ENCODE assay signal across 8 cellular contexts in the genomic region with DNA sequence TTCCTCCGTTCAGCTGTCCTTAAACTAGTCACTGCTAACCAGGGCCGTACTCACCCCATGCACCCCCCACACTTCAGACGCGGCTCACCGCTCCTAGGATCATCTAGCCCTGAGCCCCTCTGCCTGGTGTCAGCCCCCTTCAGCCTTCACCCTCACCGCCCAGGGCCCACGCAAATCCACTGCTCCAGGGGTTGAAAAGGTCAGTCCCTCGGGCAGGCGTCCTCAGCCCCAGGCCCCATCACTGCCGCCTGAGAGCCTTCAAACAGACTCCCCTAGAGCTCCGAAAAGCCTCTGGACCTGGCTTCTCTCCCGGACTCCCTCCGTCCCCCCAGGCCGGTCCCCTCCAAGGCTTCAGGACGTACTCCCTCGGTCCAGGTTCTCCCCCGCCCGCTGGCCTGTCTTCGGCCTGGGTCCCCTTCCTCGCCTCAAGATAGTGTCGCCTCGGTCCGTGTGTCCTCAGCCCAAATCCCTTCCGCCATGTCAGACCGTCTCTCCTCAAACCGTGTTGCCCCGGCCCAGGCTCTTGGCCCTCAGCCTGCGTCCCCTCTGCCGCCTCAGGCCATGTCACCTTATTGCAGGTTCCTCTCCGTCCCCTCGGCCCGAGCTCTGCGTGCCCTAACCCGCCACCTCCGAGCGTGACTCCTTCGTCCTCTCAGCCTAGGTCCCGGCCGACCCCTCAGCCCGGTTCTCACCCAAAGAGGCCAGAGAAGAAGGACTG. TPM values are rescaled to one million over a fixed set of nuclear protein-coding genes. Genes with fewer than 3 reads are reported as not detected.
A peak's percentile ranks its signal among the peaks of the same experiment; 100 is the strongest.
DNase-seq lines count a peak whose midpoint lies in the region; ATAC-seq and TF ChIP-seq lines count a peak whose summit lies in the region.

No MANE protein-coding gene starts in this region.

- no peaks in the 10 kb centered on the region for H3K27me3 Mint-ChIP-seq in T-helper 1 cell treated with Interleukin-12 subunit alpha and Interleukin-12 subunit beta and Interleukin-4 antibody, amounts not matched to agents 30 μg/mL and 1 μg/mL, for 36 hours (ENCODE audit: low read depth)

- no peak for ATAC-seq in left ventricle myocardium superior
- ATAC-seq in gastrocnemius medialis: no peak
- ATAC-seq in GM19463 (IDR thresholded peaks at IDR 0.05; ENCODE audit: unreplicated experiment): no peak

- H3K4me1 ChIP-seq in cardiac muscle cell (ENCODE audit: low read depth) (no peaks in the 10 kb centered on the region), gastrocnemius medialis (peaks cover 51 to 55% of the 10 kb centered on the region in 2 donors)

- H3K4me3 Mint-ChIP-seq in T-helper 1 cell treated with Interleukin-12 subunit alpha and Interleukin-12 subunit beta and Interleukin-4 antibody, amounts not matched to agents 30 μg/mL and 1 μg/mL, for 36 hours: peak overlapping the region; percentile 98

- no peaks in the 10 kb centered on the region for H3K27me3 ChIP-seq in cardiac muscle cell
- no peaks in the 10 kb centered on the region for H3K27me3 ChIP-seq in gastrocnemius medialis

- peak overlapping the region; percentile 73 for H3K4me3 ChIP-seq in cardiac muscle cell
- H3K4me3 ChIP-seq in fibroblast of the aortic adventitia (ENCODE audit: low read depth, low read length): peak overlapping the region; percentile 99
- peak overlapping the region; percentile 83 to 98 (median 95) for H3K4me3 ChIP-seq in gastrocnemius medialis

- TF ChIP-seq CTCF in cardiac muscle cell (IDR thresholded peaks at IDR 0.05; ENCODE audit: low read depth, low read length) (no peak), fibroblast of the aortic adventitia (IDR thresholded peaks at IDR 0.05; ENCODE audit: insufficient read depth, low read length) (no peak), gastrocnemius medialis (IDR thresholded peaks at IDR 0.05 in 4 of 5, conservative IDR thresholded peaks at IDR 0.05 in 1 of 5) (no peak)

- H3K9me3 Mint-ChIP-seq in T-helper 1 cell treated with Interleukin-12 subunit alpha and Interleukin-12 subunit beta and Interleukin-4 antibody, amounts not matched to agents 30 μg/mL and 1 μg/mL, for 36 hours: no peaks in the 10 kb centered on the region

- intact Hi-C loops in left ventricle myocardium superior (cut with micrococcal nuclease): no loop called here
- intact Hi-C loops in gastrocnemius medialis (cut with DNase I; ENCODE audit: low total_unique reads): loop anchor here (2.0 to 10.0 kb wide), 3 partner anchors 184 to 268 kb away; a partner anchor contains a TSS

- no peaks in the 10 kb centered on the region for H3K36me3 ChIP-seq in cardiac muscle cell
- H3K36me3 ChIP-seq in gastrocnemius medialis: no peaks in the 10 kb centered on the region

- in situ Hi-C loops in gastrocnemius medialis (cut with MboI; ENCODE audit: low sequenced_read_pairs in 4 of 4): loop anchor here in 2 of 4 donors (10.0 kb wide), 2 partner anchors 180 to 190 kb away; no protein-coding TSS in a partner anchor

- peak overlapping the region; percentile 97 for H3K27ac Mint-ChIP-seq in T-helper 1 cell treated with Interleukin-12 subunit alpha and Interleukin-12 subunit beta and Interleukin-4 antibody, amounts not matched to agents 30 μg/mL and 1 μg/mL, for 36 hours

- peaks cover 64% of the 10 kb centered on the region for H3K4me1 Mint-ChIP-seq in T-helper 1 cell treated with Interleukin-12 subunit alpha and Interleukin-12 subunit beta and Interleukin-4 antibody, amounts not matched to agents 30 μg/mL and 1 μg/mL, for 36 hours (ENCODE audit: low read depth)

- no peak for DNase-seq in cardiac muscle cell (ENCODE audit: low read depth in 1 of 2, low spot score in 1 of 2)
- DNase-seq in left ventricle myocardium superior: no peak
- DNase-seq in fibroblast of the aortic adventitia (ENCODE audit: low read depth): no peak
- no peak for DNase-seq in gastrocnemius medialis
- no peak for DNase-seq in SHP77 (lab: John Stamatoyannopoulos, UW)
- DNase-seq in NCI-H1105 treated with DMSO at 0.1 percent for 48 hours (lab: John Stamatoyannopoulos, UW): no peak

- peak overlapping the region; percentile 98 for H3K27ac ChIP-seq in cardiac muscle cell
- peak overlapping the region; percentile 96 to 100 (median 99) for H3K27ac ChIP-seq in gastrocnemius medialis

- no peaks in the 10 kb centered on the region for H3K9me3 ChIP-seq in cardiac muscle cell (ENCODE audit: low read depth)
- no peaks in the 10 kb centered on the region for H3K9me3 ChIP-seq in gastrocnemius medialis

- no peak for TF ChIP-seq POLR2A in gastrocnemius medialis (IDR thresholded peaks at IDR 0.05)

- H3K36me3 Mint-ChIP-seq in T-helper 1 cell treated with Interleukin-12 subunit alpha and Interleukin-12 subunit beta and Interleukin-4 antibody, amounts not matched to agents 30 μg/mL and 1 μg/mL, for 36 hours (ENCODE audit: low read depth): peaks cover 12% of the 10 kb centered on the region

RNA-seq across cellular contexts. Expression of a gene that starts 0.6 kb away (rescaled TPM):
- total RNA-seq in cardiac muscle cell (62.5 and 108 TPM in 2 replicates), left ventricle myocardium superior (123 TPM), fibroblast of the aortic adventitia (ENCODE audit: low replicate concordance) (63.4 and 66.0 TPM in 2 replicates), gastrocnemius medialis (100 to 1,000 TPM; 127 to 272 (median 212) TPM)
- polyA plus RNA-seq in cardiac muscle cell: 123 and 173 TPM in 2 replicates

RNA-seq across cellular contexts. Expression of a gene that starts 30.3 kb away (rescaled TPM):
- total RNA-seq in cardiac muscle cell: 10.2 and 10.4 TPM in 2 replicates
- 15.5 and 20.6 TPM in 2 replicates for polyA plus RNA-seq in cardiac muscle cell
- 12.3 TPM for total RNA-seq in left ventricle myocardium superior
- 2.5 and 2.9 TPM in 2 replicates for total RNA-seq in fibroblast of the aortic adventitia (ENCODE audit: low replicate concordance)
- 1 to 10 TPM in 3 of 4 donors, under 1 TPM in 1; 0.91 to 6.4 (median 3.9) TPM for total RNA-seq in gastrocnemius medialis

RNA-seq across cellular contexts. Expression of a gene that starts 42.6 kb away (rescaled TPM):
- total RNA-seq in cardiac muscle cell: 3.7 and 4.6 TPM in 2 replicates
- 0.67 and 0.99 TPM in 2 replicates for polyA plus RNA-seq in cardiac muscle cell
- not detected for total RNA-seq in left ventricle myocardium superior
- total RNA-seq in fibroblast of the aortic adventitia (ENCODE audit: low replicate concordance): not detected in 2 replicates
- not detected for total RNA-seq in gastrocnemius medialis

RNA-seq across cellular contexts. Expression of a gene that starts 58.6 kb away (rescaled TPM):
- 0.49 TPM in 1 of 2 replicates, not detected in the other for total RNA-seq in cardiac muscle cell
- polyA plus RNA-seq in cardiac muscle cell: not detected in 2 replicates
- 0.47 TPM for total RNA-seq in left ventricle myocardium superior
- total RNA-seq in fibroblast of the aortic adventitia (ENCODE audit: low replicate concordance): 0.27 and 0.41 TPM in 2 replicates
- not detected for total RNA-seq in gastrocnemius medialis
